ENCODE assay signal across 13 cellular contexts in the genomic region with DNA sequence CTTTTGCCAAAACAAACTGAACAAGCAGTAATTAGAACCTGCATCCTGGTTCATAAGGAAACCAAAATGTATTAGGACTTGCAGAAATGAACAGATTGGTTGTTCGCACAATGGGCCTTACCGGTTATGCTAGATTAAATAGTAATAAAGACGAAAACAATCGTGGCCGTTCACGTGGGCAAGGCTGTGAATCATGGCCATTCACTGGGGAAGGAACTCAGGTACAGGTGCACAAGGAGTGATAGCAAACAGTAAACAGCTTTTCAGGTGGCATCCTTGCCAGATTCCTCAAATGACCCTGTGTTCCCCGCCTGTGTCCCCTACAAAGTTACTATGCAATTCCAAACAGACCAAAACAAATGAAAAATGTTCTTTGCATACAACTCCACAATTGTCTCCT. TPM values are rescaled to one million over a fixed set of nuclear protein-coding genes. Genes with fewer than 3 reads are reported as not detected.
DNase-seq lines count a peak whose midpoint lies in the region; ATAC-seq and TF ChIP-seq lines count a peak whose summit lies in the region.
"Had no signal": no experiment of that assay in that cellular context is flagged by ENCODE, and none has a peak within 500 bp of the region (broad histone marks: within the 10 kb centered on the region; RNA-seq: fewer than 3 reads in every experiment).

No MANE protein-coding gene starts in this region.

- no peak overlapping the region for H3K27ac Mint-ChIP-seq in activated CD4-positive, alpha-beta T cell treated with anti-CD3 and anti-CD28 coated beads, Interleukin-2, amount 10 ng/mL, durations not matched to agents 24 days and 14 days
- H3K27ac Mint-ChIP-seq in T-helper 17 cell, result peak overlapping the region; percentile 72

- H3K4me1 Mint-ChIP-seq in activated CD4-positive, alpha-beta T cell treated with anti-CD3 and anti-CD28 coated beads, Interleukin-2, amount 10 ng/mL, durations not matched to agents 24 days and 14 days, result peaks cover 83% of the 10 kb centered on the region
- H3K4me1 Mint-ChIP-seq in T-helper 17 cell, result peaks cover 64% of the 10 kb centered on the region

- H3K4me3 Mint-ChIP-seq in activated CD4-positive, alpha-beta T cell treated with anti-CD3 and anti-CD28 coated beads, Interleukin-2, amount 10 ng/mL, durations not matched to agents 24 days and 14 days, result peak overlapping the region; percentile 8
- H3K4me3 Mint-ChIP-seq in T-helper 17 cell, result peak overlapping the region; percentile 78

- no peak for DNase-seq in activated CD4-positive, alpha-beta T cell treated with anti-CD3 and anti-CD28 coated beads, Interleukin-2, amount 10 ng/mL, durations not matched to agents 24 days and 14 days
- DNase-seq in activated CD4-positive, alpha-beta T cell treated with anti-CD3 and anti-CD28 coated beads for 1 hour, result no peak
- no peak for DNase-seq in T-helper 17 cell
- peak; percentile 17 for DNase-seq in kidney tubule cell (ENCODE audit: low spot score)
- peak; percentile 76 for DNase-seq in transverse colon
- DNase-seq in NCI-H146 treated with DMSO at 0.1 percent for 48 hours (lab: John Stamatoyannopoulos, UW; ENCODE audit: unreplicated experiment), result no peak
- no peak for DNase-seq in cerebellum (ENCODE audit: low spot score)
- DNase-seq in A172 (ENCODE audit: low spot score), result no peak
- DNase-seq: midbrain, NCI-H1694 treated with DMSO at 0.1 percent for 48 hours, PC-9, retina had no signal

- in situ Hi-C loops in transverse colon (cut with MboI; ENCODE audit: low pct_ligation_motif_present in 1 of 4, low pct_unique_long_range_greater_than_20kb in 1 of 4, low sequenced_read_pairs in 3 of 4), result no loop called here

- TF ChIP-seq POLR2A in transverse colon (IDR thresholded peaks at IDR 0.05), result no peak

- H3K27ac ChIP-seq in transverse colon, result peak overlapping the region; percentile 94 to 99 (median 96)
- H3K27ac ChIP-seq: PC-9 had no signal

- H3K9me3 ChIP-seq in T-helper 17 cell (ENCODE audit: control insufficient read depth, low read length, poor library complexity, severe bottlenecking), result no peaks in the 10 kb centered on the region
- no peaks in the 10 kb centered on the region for H3K9me3 ChIP-seq in transverse colon

- no peaks in the 10 kb centered on the region for H3K36me3 ChIP-seq in transverse colon

- peaks cover 61 to 97% (median 77%) of the 10 kb centered on the region in 4 donors for H3K4me1 ChIP-seq in transverse colon

- ATAC-seq in T-helper 17 cell, result no peak
- ATAC-seq: HepG2 had no signal

- intact Hi-C loops in activated CD4-positive, alpha-beta T cell treated with anti-CD3 and anti-CD28 coated beads, Interleukin-2, amount 10 ng/mL, durations not matched to agents 24 days and 14 days (cut with micrococcal nuclease), result no loop called here
- intact Hi-C loops in transverse colon (cut with DNase I; ENCODE audit: low total_unique reads), result no loop called here

- TF ChIP-seq EP300 in transverse colon (IDR thresholded peaks at IDR 0.05; ENCODE audit: low read depth), result no peak

- 27 to 38% methylated on average over 1 to 7 of the region's 7 CpGs for WGBS in transverse colon (ENCODE audit: low coverage in 1 of 2), 2 donors

- no peak for TF ChIP-seq CTCF in transverse colon (IDR thresholded peaks at IDR 0.05)

- no peaks in the 10 kb centered on the region for H3K27me3 Mint-ChIP-seq in activated CD4-positive, alpha-beta T cell treated with anti-CD3 and anti-CD28 coated beads, Interleukin-2, amount 10 ng/mL, durations not matched to agents 24 days and 14 days
- H3K27me3 Mint-ChIP-seq in T-helper 17 cell, result no peaks in the 10 kb centered on the region

- H3K9me3 Mint-ChIP-seq in activated CD4-positive, alpha-beta T cell treated with anti-CD3 and anti-CD28 coated beads, Interleukin-2, amount 10 ng/mL, durations not matched to agents 24 days and 14 days, result no peaks in the 10 kb centered on the region

- H3K27me3 ChIP-seq in transverse colon, result no peaks in the 10 kb centered on the region

- H3K4me3 ChIP-seq in transverse colon, result no peak overlapping the region
- H3K4me3 ChIP-seq: PC-9 had no signal

- H3K36me3 Mint-ChIP-seq in activated CD4-positive, alpha-beta T cell treated with anti-CD3 and anti-CD28 coated beads, Interleukin-2, amount 10 ng/mL, durations not matched to agents 24 days and 14 days (ENCODE audit: low read depth), result peaks cover 18% of the 10 kb centered on the region
- H3K36me3 Mint-ChIP-seq in T-helper 17 cell (ENCODE audit: low read depth), result no peaks in the 10 kb centered on the region

RNA-seq across cellular contexts. Expression of a gene that starts 8.2 kb away (rescaled TPM):
- total RNA-seq in activated CD4-positive, alpha-beta T cell treated with anti-CD3 and anti-CD28 coated beads, Interleukin-2, amount 10 ng/mL, durations not matched to agents 24 days and 14 days, result 50.3 and 52.8 TPM in 2 replicates
- total RNA-seq in T-helper 17 cell (10 to 100 TPM; 57.8 to 63.4 TPM), transverse colon (10 to 100 TPM; 67.2 to 87.6 (median 79.3) TPM), cerebellum (87.7 TPM)
- 26.7 and 32.0 TPM in 2 replicates for total RNA-seq in A172 (2014; rRNA removed; shearing (Covaris generic))
- total RNA-seq: PC-9 had no signal

Comparison
In these comparisons a context has a peak if more than half of its experiments do, and no peak if none do; other contexts are left out.
1. DNase-seq: peak in kidney tubule cell (single experiment) and transverse colon (single experiment); none in activated CD4-positive, alpha-beta T cell treated with anti-CD3 and anti-CD28 coated beads, Interleukin-2, amount 10 ng/mL, durations not matched to agents 24 days and 14 days (single experiment), activated CD4-positive, alpha-beta T cell treated with anti-CD3 and anti-CD28 coated beads for 1 hour (single experiment), T-helper 17 cell (0 of 3), NCI-H146 treated with DMSO at 0.1 percent for 48 hours (single experiment), cerebellum (single experiment) and A172 (single experiment).